In genomic region chr19:1094978-1095701, GRCh38 we compare ENCODE assay signal across 8 cellular contexts. TPM values are rescaled to one million over a fixed set of nuclear protein-coding genes. Genes with fewer than 3 reads are reported as not detected.
DNase-seq lines count a peak whose midpoint lies in the region; ATAC-seq and TF ChIP-seq lines count a peak whose summit lies in the region.

TSS of gene POLR2E (minus strand) at chr19:1095375. CDS start at chr19:1095315, 60 bp downstream.

- peak; percentile 96 for DNase-seq in AG09319 (ENCODE audit: extremely low read depth, low read depth)
- peak; percentile 95 for DNase-seq in NCI-H460 (ENCODE audit: extremely low read depth, low read depth)
- DNase-seq in activated CD4-positive, alpha-beta T cell treated with anti-CD3 and anti-CD28 coated beads for 24 hours (ENCODE audit: low read depth in 2 of 2), result peak; percentile 96 to 97
- peak; percentile 99 for DNase-seq in chondrocyte (ENCODE audit: low spot score)
- peak; percentile 66 for DNase-seq in kidney epithelial cell (ENCODE audit: low read depth)
- DNase-seq in stimulated activated CD4-positive, alpha-beta T cell treated with anti-CD3 and anti-CD28 coated beads, Interleukin-15, amount 100 ng/mL, for 48 hours (ENCODE audit: low read depth in 2 of 2), result peak; percentile 95 to 97

- H3K36me3 Mint-ChIP-seq in chondrocyte (ENCODE audit: low read depth), result peaks cover 2% of the 10 kb centered on the region

- ATAC-seq in GM19025 (IDR thresholded peaks at IDR 0.05; ENCODE audit: low read depth, unreplicated experiment) (peak; percentile 80), HG03354 (IDR thresholded peaks at IDR 0.05; ENCODE audit: poor library complexity, severe bottlenecking, unreplicated experiment) (peak; percentile 81)

- H3K27me3 ChIP-seq in kidney epithelial cell (ENCODE audit: control insufficient read depth, insufficient read depth, low read length), result no peaks in the 10 kb centered on the region

- H3K27me3 Mint-ChIP-seq in chondrocyte (ENCODE audit: low read depth), result no peaks in the 10 kb centered on the region

- H3K4me3 Mint-ChIP-seq in chondrocyte (ENCODE audit: unreplicated experiment), result peak within 1 kb of the TSS; percentile 86

- peaks cover 2% of the 10 kb centered on the region for H3K9me3 Mint-ChIP-seq in chondrocyte (ENCODE audit: low read depth)

- peaks cover 2% of the 10 kb centered on the region for H3K36me3 ChIP-seq in kidney epithelial cell (ENCODE audit: control insufficient read depth, insufficient read depth, low read length)

- H3K4me1 Mint-ChIP-seq in chondrocyte (ENCODE audit: low read depth), result peaks cover 37% of the 10 kb centered on the region

- H3K4me3 ChIP-seq in kidney epithelial cell (ENCODE audit: low read depth, low read length), result peak within 1 kb of the TSS; percentile 95

- H3K27ac Mint-ChIP-seq in chondrocyte (ENCODE audit: unreplicated experiment), result peak within 1 kb of the TSS; percentile 87

- TF ChIP-seq CTCF in AG09319 (IDR thresholded peaks at IDR 0.05; ENCODE audit: low read depth, low read length) (no peak), chondrocyte (IDR thresholded peaks at IDR 0.05) (no peak), kidney epithelial cell (IDR thresholded peaks at IDR 0.05; ENCODE audit: insufficient read depth, low read length, poor library complexity, severe bottlenecking) (no peak)

RNA-seq across cellular contexts. Expression of gene POLR2E, which starts in this region (rescaled TPM):
- total RNA-seq in NCI-H460 (2014; rRNA removed; shearing (Covaris generic)), result 102 and 108 TPM in 2 replicates
- 230 and 266 TPM in 2 replicates for polyA plus RNA-seq in NCI-H460 (2014; cell fraction: nucleus; rRNA removed)
- total RNA-seq in chondrocyte (110 to 119 TPM (median 113 TPM) in 3 replicates), kidney epithelial cell (204 and 267 TPM in 2 replicates)

Comparison
In these comparisons a context has a peak if more than half of its experiments do, and no peak if none do; other contexts are left out.
1. Peak in every context shown above with its lines: DNase-seq, ATAC-seq and H3K4me3 ChIP-seq.